In the genomic region with DNA sequence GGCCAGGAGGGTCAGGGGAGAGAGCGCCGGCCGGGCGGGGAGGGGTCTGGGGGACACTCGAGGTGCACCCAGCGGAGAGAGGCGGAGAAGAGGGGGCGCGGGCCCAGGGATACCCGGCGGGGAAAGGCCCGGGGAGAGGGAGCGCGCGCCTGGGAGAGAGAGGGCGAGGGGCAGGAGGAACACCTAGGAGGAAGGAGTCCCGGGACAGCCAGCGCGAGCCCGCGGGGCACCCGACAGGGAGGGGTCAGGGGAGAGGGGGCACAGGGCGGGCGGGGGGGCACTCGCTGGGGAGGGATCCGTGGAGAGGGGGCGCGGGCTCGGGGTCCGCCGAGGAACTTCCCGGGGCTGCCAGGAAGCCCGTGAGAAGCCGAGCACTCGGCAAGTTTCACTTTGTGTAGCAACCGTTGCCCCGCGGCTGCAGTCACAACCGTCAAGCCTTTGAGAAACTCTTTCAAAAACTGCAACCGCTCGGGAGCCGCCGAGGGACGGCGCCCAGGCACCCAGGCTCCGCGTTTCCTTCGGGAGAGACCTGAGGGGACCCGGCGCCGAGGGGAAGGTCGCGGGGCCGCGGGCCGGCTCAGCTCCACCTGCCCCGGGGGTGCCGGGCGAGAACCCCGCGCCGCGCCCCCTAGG, we compare ENCODE assay signal across 9 cellular contexts. TPM values are rescaled to one million over a fixed set of nuclear protein-coding genes. Genes with fewer than 3 reads are reported as not detected.
DNase-seq lines count a peak whose midpoint lies in the region; ATAC-seq, FAIRE-seq and TF ChIP-seq lines count a peak whose summit lies in the region.
"Had no signal": no experiment of that assay in that cellular context is flagged by ENCODE, and none has a peak within 500 bp of the region (broad histone marks: within the 10 kb centered on the region; RNA-seq: fewer than 3 reads in every experiment).

No MANE protein-coding gene starts in this region.

- H3K9ac ChIP-seq in SU-DHL-6 (ENCODE audit: low read length) (peak overlapping the region; percentile 87), rectal smooth muscle tissue (ENCODE audit: low read length) (peak overlapping the region; percentile 62)

- H3K9me2 ChIP-seq in SU-DHL-6 (replicated peaks; ENCODE audit: insufficient read depth, low read length) = no peaks in the 10 kb centered on the region

- TF ChIP-seq CTCF in Calu3 (IDR thresholded peaks at IDR 0.05; ENCODE audit: unreplicated experiment) (no peak), SU-DHL-6 (IDR thresholded peaks at IDR 0.05; ENCODE audit: insufficient read depth, low read length, poor library complexity, severe bottlenecking) (no peak), heart right ventricle (IDR thresholded peaks at IDR 0.05) (peak in 1 of 9 donors; percentile 12)

- no peak overlapping the region for H2AFZ ChIP-seq in SU-DHL-6 (ENCODE audit: low read depth, low read length, severe bottlenecking)

- peak overlapping the region; percentile 97 for H3K27ac Mint-ChIP-seq in Calu3 (ENCODE audit: unreplicated experiment)

- no peak for FAIRE-seq in HTR-8/SVneo (lab: Jason Lieb, UNC)
- FAIRE-seq: colon had no signal

- DNase-seq in Calu3 (peak; percentile 76), HTR-8/SVneo (ENCODE audit: insufficient read length, low spot score) (peak; percentile 37), heart right ventricle (peak; percentile 56 to 66), NCI-H446 treated with DMSO at 0.1 percent for 48 hours (lab: John Stamatoyannopoulos, UW) (no peak)
- peak; percentile 40 for DNase-seq in activated naive CD8-positive, alpha-beta T cell treated with anti-CD3 and anti-CD28 coated beads, Interleukin-2, amount 50 U/mL, for 16 hours (ENCODE audit: low read depth, low spot score)

- peak overlapping the region; percentile 96 for H3K27ac ChIP-seq in SU-DHL-6 (ENCODE audit: low read depth, low read length)
- H3K27ac ChIP-seq in heart right ventricle = peak overlapping the region; percentile 82 to 96 (median 94)
- H3K27ac ChIP-seq in rectal smooth muscle tissue (ENCODE audit: low read depth, low read length) = peak overlapping the region; percentile 88

- WGBS in heart right ventricle, 2 donors = 0 to 1% methylated on average over 53 to 63 of the region's 63 CpGs

- CTCF ChIA-PET in Calu3 (lab: Charles Lee) = interaction anchor here (1.0 to 1.5 kb wide), 2 partner anchors 10 to 51 kb away, joined by 4 to 12 read pairs; no protein-coding TSS in a partner anchor

- H3K9me3 Mint-ChIP-seq in Calu3 (ENCODE audit: low read depth, unreplicated experiment) = no peaks in the 10 kb centered on the region

- ATAC-seq in GM21367 (IDR thresholded peaks at IDR 0.05; ENCODE audit: unreplicated experiment) = peak; percentile 14
- peak; percentile 24 to 69 (median 43) for ATAC-seq in heart right ventricle

- peaks cover 10% of the 10 kb centered on the region for H3K4me1 Mint-ChIP-seq in Calu3 (ENCODE audit: low read depth, unreplicated experiment)

- H3K79me2 ChIP-seq in SU-DHL-6 (ENCODE audit: insufficient read depth, low read length) = peaks cover 48% of the 10 kb centered on the region

- peaks cover 31% of the 10 kb centered on the region for H3F3A ChIP-seq in SU-DHL-6 (ENCODE audit: insufficient read depth)

- peaks cover 11% of the 10 kb centered on the region; the same call in 1 of the 2 replicates for H4K20me1 ChIP-seq in SU-DHL-6 (ENCODE audit: low read depth, low read length)

- H3K4me3 Mint-ChIP-seq in Calu3 (ENCODE audit: low read depth, unreplicated experiment) = peak overlapping the region; percentile 85

- peak overlapping the region; percentile 63 for H3K4me2 ChIP-seq in SU-DHL-6 (ENCODE audit: low read depth, low read length, poor library complexity, severe bottlenecking)

- H3K9me3 ChIP-seq in SU-DHL-6 (ENCODE audit: insufficient read depth, low read length) (no peaks in the 10 kb centered on the region), heart right ventricle (no peaks in the 10 kb centered on the region)

- no peaks in the 10 kb centered on the region for H3K27me3 Mint-ChIP-seq in Calu3 (ENCODE audit: unreplicated experiment)

- H3K36me3 Mint-ChIP-seq in Calu3 (ENCODE audit: insufficient read depth, unreplicated experiment) = peaks cover 68% of the 10 kb centered on the region

- H3K4me3 ChIP-seq in SU-DHL-6 (ENCODE audit: insufficient read depth, low read length, poor library complexity, severe bottlenecking) = peak overlapping the region; percentile 76
- H3K4me3 ChIP-seq in heart right ventricle = peak overlapping the region; percentile 57 to 95 (median 87)
- peak overlapping the region; percentile 77 for H3K4me3 ChIP-seq in rectal smooth muscle tissue (ENCODE audit: low read length)

- H3K4me1 ChIP-seq in heart right ventricle (peaks cover 3 to 49% (median 37%) of the 10 kb centered on the region in 9 donors), rectal smooth muscle tissue (ENCODE audit: control insufficient read depth, insufficient read depth, low read length) (no peaks in the 10 kb centered on the region)

- H3K36me3 ChIP-seq in SU-DHL-6 (ENCODE audit: low read length) = peaks cover 13% of the 10 kb centered on the region
- peaks cover 0 to 5% (median 0%) of the 10 kb centered on the region in 9 donors for H3K36me3 ChIP-seq in heart right ventricle
- H3K36me3 ChIP-seq in rectal smooth muscle tissue (ENCODE audit: control insufficient read depth, insufficient read depth, low read length) = peaks cover 3% of the 10 kb centered on the region

- intact Hi-C loops in Calu3 (cut with micrococcal nuclease; ENCODE audit: unreplicated experiment) = loop anchor here (5.0 kb wide), 1 partner anchor 49 kb away; no protein-coding TSS in a partner anchor
- intact Hi-C loops in heart right ventricle (cut with DNase I) = loop anchor here in 6 of 10 donors (5.0 to 10.0 kb wide), 4 partner anchors 49 to 156 kb away; no protein-coding TSS in a partner anchor

- H3K27me3 ChIP-seq in SU-DHL-6 (ENCODE audit: low read length) = no peaks in the 10 kb centered on the region
- no peaks in the 10 kb centered on the region for H3K27me3 ChIP-seq in heart right ventricle
- no peaks in the 10 kb centered on the region for H3K27me3 ChIP-seq in rectal smooth muscle tissue (ENCODE audit: control insufficient read depth, insufficient read depth, low read length)

- no TSS peak for BruUV-seq in Calu3 (replicated peaks; lab: Mats Ljungman, UMichigan)

RNA-seq across cellular contexts. Expression of a gene that starts 0.5 kb away (rescaled TPM):
- 935 and 954 TPM in 2 replicates for total RNA-seq in Calu3 (2022)
- total RNA-seq in heart right ventricle = 100 to 1,000 TPM; 148 to 227 (median 186) TPM
- 100 to 1,000 TPM in 1 of 2 donors, 10 to 100 TPM in 1; 90.3 to 322 TPM for polyA plus RNA-seq in heart right ventricle
